In the genomic region with DNA sequence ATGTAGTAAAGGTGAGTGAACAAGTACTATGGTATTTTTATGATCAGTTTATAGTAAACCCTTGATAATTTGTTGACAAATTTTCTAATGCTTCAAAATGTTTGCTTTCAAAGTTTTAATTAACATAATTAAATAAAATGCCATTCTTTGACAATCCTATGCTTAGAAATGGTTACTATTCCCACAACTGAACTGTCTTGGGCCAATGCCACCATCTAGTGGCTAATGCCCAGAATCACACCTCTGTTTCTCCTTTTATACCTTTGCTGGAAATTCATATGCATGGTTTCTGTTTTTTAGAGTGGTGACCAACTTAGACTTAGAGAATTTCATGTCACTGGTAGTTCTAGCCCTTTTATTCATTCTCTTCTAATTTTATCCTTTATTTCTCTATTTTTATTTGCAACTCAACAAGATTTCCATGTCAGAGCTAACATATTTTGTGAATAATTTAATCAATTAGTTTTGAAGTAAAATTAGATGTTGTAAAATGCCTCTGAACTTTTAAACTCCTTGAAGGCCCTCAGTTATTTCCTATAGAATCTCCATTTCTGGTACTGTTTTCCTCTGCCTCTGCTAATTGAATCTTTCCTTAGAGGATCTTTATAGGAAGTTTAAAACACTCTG, we compare ENCODE assay signal across 8 cellular contexts. TPM values are rescaled to one million over a fixed set of nuclear protein-coding genes. Genes with fewer than 3 reads are reported as not detected.
DNase-seq lines count a peak whose midpoint lies in the region; ATAC-seq and TF ChIP-seq lines count a peak whose summit lies in the region.

No MANE protein-coding gene starts in this region.

- H3K4me3 ChIP-seq in right lobe of liver: no peak overlapping the region

- TF ChIP-seq CTCF in right lobe of liver (IDR thresholded peaks at IDR 0.05): peak; percentile 89 to 97 (median 92)

- TF ChIP-seq POLR2A in right lobe of liver (IDR thresholded peaks at IDR 0.05): no peak

- intact Hi-C loops in right lobe of liver (cut with DNase I): no loop called here

- peaks cover 0 to 4% (median 0%) of the 10 kb centered on the region in 4 donors for H3K4me1 ChIP-seq in right lobe of liver

- peaks cover 0 to 13% (median 6%) of the 10 kb centered on the region in 4 donors for H3K36me3 ChIP-seq in right lobe of liver

- H3K27me3 ChIP-seq in right lobe of liver: no peaks in the 10 kb centered on the region

- DNase-seq in COLO668 (lab: John Stamatoyannopoulos, UW; ENCODE audit: unreplicated experiment) (peak; percentile 12), NCI-H2107 treated with DMSO at 0.1 percent for 48 hours (lab: John Stamatoyannopoulos, UW; ENCODE audit: unreplicated experiment) (peak; percentile 29), dermis blood vessel endothelial cell (peak; percentile 79), right lobe of liver (peak in 2 of 3 donors; percentile 21 to 57)
- DNase-seq in activated CD4-positive, alpha-beta T cell treated with anti-CD3 and anti-CD28 coated beads for 1 hour: peak; percentile 22
- peak; percentile 17 for DNase-seq in stimulated activated CD8-positive, alpha-beta memory T cell treated with anti-CD3 and anti-CD28 coated beads, Interleukin-15, amount 100 ng/mL, for 1 hour (ENCODE audit: low read depth)

- peak; percentile 47 for ATAC-seq in GM21717 (IDR thresholded peaks at IDR 0.05; ENCODE audit: unreplicated experiment)
- ATAC-seq in right lobe of liver: peak; percentile 85 to 94 (median 91)
- ATAC-seq in HG02840 (IDR thresholded peaks at IDR 0.05; ENCODE audit: low FRiP score, unreplicated experiment): no peak

- no peak overlapping the region for H3K27ac ChIP-seq in right lobe of liver

- H3K9me3 ChIP-seq in right lobe of liver: no peaks in the 10 kb centered on the region

RNA-seq across cellular contexts. Expression of a gene that starts 31.1 kb away (rescaled TPM):
- total RNA-seq in dermis blood vessel endothelial cell: 41.2 and 45.6 TPM in 2 replicates
- total RNA-seq in right lobe of liver: 10 to 100 TPM; 25.6 to 30.9 (median 30.0) TPM

Comparison
In these comparisons a context has a peak if more than half of its experiments do, and no peak if none do; other contexts are left out.
1. DNase-seq: peak in every context shown above with its lines; median percentile 79 in dermis blood vessel endothelial cell; 39 in right lobe of liver; 29 in NCI-H2107 treated with DMSO at 0.1 percent for 48 hours; 22 in activated CD4-positive, alpha-beta T cell treated with anti-CD3 and anti-CD28 coated beads for 1 hour; 17 in stimulated activated CD8-positive, alpha-beta memory T cell treated with anti-CD3 and anti-CD28 coated beads, Interleukin-15, amount 100 ng/mL, for 1 hour; 12 in COLO668.